ENCODE assay signal across 22 cellular contexts in genomic region chr15:99138491-99138982, GRCh38. TPM values are rescaled to one million over a fixed set of nuclear protein-coding genes. Genes with fewer than 3 reads are reported as not detected.
DNase-seq lines count a peak whose midpoint lies in the region; ATAC-seq, FAIRE-seq and TF ChIP-seq lines count a peak whose summit lies in the region.
"Had no signal": no experiment of that assay in that cellular context is flagged by ENCODE, and none has a peak within 500 bp of the region (broad histone marks: within the 10 kb centered on the region; RNA-seq: fewer than 3 reads in every experiment).

No MANE protein-coding gene starts in this region.

- H3K9ac ChIP-seq in H9 (ENCODE audit: extremely low read depth, insufficient read length, low read length) (no peak overlapping the region), HepG2 (ENCODE audit: insufficient read depth, low read depth, low read length) (no peak overlapping the region), skeletal muscle tissue (ENCODE audit: low read depth in 1 of 3, low read length in 3 of 3) (no peak overlapping the region)

- TF ChIP-seq POLR2A in HepG2 (IDR thresholded peaks at IDR 0.05; ENCODE audit: insufficient read depth in 1 of 2, low read depth in 2 of 2, low read length in 2 of 2): no peak

- H4K91ac ChIP-seq in H9 (ENCODE audit: insufficient read length, low read depth, low read length): no peak overlapping the region

- H3K18ac ChIP-seq in H9 (ENCODE audit: insufficient read length, low read depth, low read length): no peak overlapping the region

- no peak overlapping the region for H2BK20ac ChIP-seq in H9 (ENCODE audit: low read depth, low read length, poor library complexity, severe bottlenecking)

- H3K79me2 ChIP-seq in H9 (ENCODE audit: insufficient read depth, low read length) (no peaks in the 10 kb centered on the region), HepG2 (ENCODE audit: insufficient read depth, low read length) (no peaks in the 10 kb centered on the region)

- peak overlapping the region in 1 of 3 experiments; percentile 67; a peak in 1 of 7 replicates for H3K27ac Mint-ChIP-seq in H9
- H3K27ac Mint-ChIP-seq: activated CD8-positive, alpha-beta T cell treated with anti-CD3 and anti-CD28 coated beads, Interleukin-2, amount 10 ng/mL, durations not matched to agents 7 days and 5 days; activated naive CD4-positive, alpha-beta T cell treated with anti-CD3 and anti-CD28 coated beads, Interleukin-2, amount 50 U/mL, for 72 hours; activated T-cell treated with anti-CD3 and anti-CD28 coated beads, Interleukin-2, amount 50 U/mL, for 72 hours had no signal

- H2BK120ac ChIP-seq in H9 (ENCODE audit: low read depth, low read length, poor library complexity, severe bottlenecking): no peak overlapping the region

- H4K8ac ChIP-seq in H9 (replicated peaks; ENCODE audit: insufficient read length, low read depth, low read length): no peak overlapping the region

- no peaks in the 10 kb centered on the region for H3K9me3 Mint-ChIP-seq in H9
- H3K9me3 Mint-ChIP-seq: activated naive CD4-positive, alpha-beta T cell treated with anti-CD3 and anti-CD28 coated beads, Interleukin-2, amount 50 U/mL, for 72 hours; activated T-cell treated with anti-CD3 and anti-CD28 coated beads, Interleukin-2, amount 50 U/mL, for 72 hours; naive thymus-derived CD8-positive, alpha-beta T cell had no signal

- ATAC-seq in HepG2: peak; percentile 32; the same call in 2 of the 3 replicates
- no peak for ATAC-seq in GM21526 (IDR thresholded peaks at IDR 0.05; ENCODE audit: low FRiP score, unreplicated experiment)
- no peak for ATAC-seq in GM21786 (IDR thresholded peaks at IDR 0.05; ENCODE audit: unreplicated experiment)
- ATAC-seq: activated CD8-positive, alpha-beta T cell treated with anti-CD3 and anti-CD28 coated beads, Interleukin-2, amount 10 ng/mL, durations not matched to agents 7 days and 5 days; activated naive CD4-positive, alpha-beta T cell treated with anti-CD3 and anti-CD28 coated beads, Interleukin-2, amount 50 U/mL, for 72 hours; activated T-cell treated with anti-CD3 and anti-CD28 coated beads, Interleukin-2, amount 50 U/mL, for 72 hours; K562; naive thymus-derived CD8-positive, alpha-beta T cell had no signal

- TF ChIP-seq RAD21 in HepG2 (CRISPR knock-in tag; IDR thresholded peaks at IDR 0.05): no peak

- no peak overlapping the region for H3K4ac ChIP-seq in H9 (ENCODE audit: low read depth, low read length)

- no peak overlapping the region for H2BK12ac ChIP-seq in H9 (ENCODE audit: insufficient read length, low read depth, low read length)

- no peak overlapping the region for H3K56ac ChIP-seq in H9 (ENCODE audit: insufficient read length, low read depth, low read length)

- no peak overlapping the region for H4K5ac ChIP-seq in H9 (ENCODE audit: insufficient read length, low read depth, low read length)

- no peaks in the 10 kb centered on the region for H4K20me1 ChIP-seq in H9 (ENCODE audit: control insufficient read depth, insufficient read depth, insufficient read length)
- H4K20me1 ChIP-seq in HepG2 (ENCODE audit: insufficient read depth, low read length): no peaks in the 10 kb centered on the region

- in situ Hi-C loops in HepG2 (cut with HindIII; ENCODE audit: extremely low pct_ligation_motif_present, low pct_unique_long_range_greater_than_20kb): no loop called here

- H3K23ac ChIP-seq in H9 (ENCODE audit: insufficient read length, low read depth, low read length): no peak overlapping the region

- H3K9me3 ChIP-seq in H9 (ENCODE audit: control insufficient read depth, low read depth, low read length) (no peaks in the 10 kb centered on the region), HepG2 (ENCODE audit: low read length) (no peaks in the 10 kb centered on the region), skeletal muscle tissue (ENCODE audit: control insufficient read depth in 3 of 3, low read length in 3 of 3) (no peaks in the 10 kb centered on the region), small intestine (ENCODE audit: control insufficient read depth, low read depth) (no peaks in the 10 kb centered on the region)
- H3K9me3 ChIP-seq: ascending aorta, ovary, right lobe of liver had no signal

- H3K4me2 ChIP-seq in H9 (ENCODE audit: insufficient read depth, insufficient read length, low read length) (no peak overlapping the region), HepG2 (ENCODE audit: low read depth, low read length) (no peak overlapping the region)

- H2BK15ac ChIP-seq in H9 (ENCODE audit: low read depth, low read length): no peak overlapping the region

- no peak for TF ChIP-seq EP300 in HepG2 (IDR thresholded peaks at IDR 0.05; ENCODE audit: low read depth in 2 of 2, low read length in 2 of 2)
- no peak for TF ChIP-seq EP300 in HepG2 (CRISPR knock-in tag; IDR thresholded peaks at IDR 0.05; ENCODE audit: borderline replicate concordance)

- BruUV-seq in HepG2 (replicated peaks; lab: Mats Ljungman, UMichigan): no TSS peak

- DNase-seq in H9 (peak; percentile 36), HepG2 (ENCODE audit: low spot score) (no peak), small intestine (no peak)
- DNase-seq: activated CD4-positive, CD25-positive, alpha-beta regulatory T cell treated with anti-CD3 and anti-CD28 coated beads, Interleukin-2, amount 50 U/mL, for 72 hours; activated CD8-positive, alpha-beta T cell treated with anti-CD3 and anti-CD28 coated beads, Interleukin-2, amount 10 ng/mL, durations not matched to agents 7 days and 5 days; activated T-cell treated with anti-CD3 and anti-CD28 coated beads, Interleukin-2, amount 50 U/mL, for 72 hours; DMS 273 treated with DMSO at 0.1 percent for 48 hours; foreskin melanocyte; mammary epithelial cell; MV-4-11; naive thymus-derived CD8-positive, alpha-beta T cell; NCI-H187 treated with DMSO at 0.1 percent for 48 hours; NCI-H2227 treated with DMSO at 0.1 percent for 48 hours; ovary had no signal

- no peak overlapping the region for H2AK5ac ChIP-seq in H9 (ENCODE audit: insufficient read length, low read length)

- peaks cover 8 to 20% (median 11%) of the 10 kb centered on the region in 3 experiments; a peak in 6 of 7 replicates for H3K36me3 Mint-ChIP-seq in H9 (ENCODE audit: insufficient read depth in 1 of 3, low read depth in 3 of 3)
- H3K36me3 Mint-ChIP-seq: activated naive CD4-positive, alpha-beta T cell treated with anti-CD3 and anti-CD28 coated beads, Interleukin-2, amount 50 U/mL, for 72 hours; naive thymus-derived CD8-positive, alpha-beta T cell had no signal

- WGBS in H9 (ENCODE audit: extremely low coverage, insufficient read length, low lambda C conversion rate): no CpG with 5 or more reads among the region's 15 CpGs
- WGBS in HepG2 (ENCODE audit: low lambda C conversion rate): 96% methylated on average over 9 of the region's 15 CpGs
- 88 to 93% (median 90%) methylated on average over 15 of the region's 15 CpGs for WGBS in small intestine, 3 donors

- H3K27ac ChIP-seq in H9 (ENCODE audit: insufficient read length, low read depth, low read length): no peak overlapping the region
- H3K27ac ChIP-seq in VCaP: peak overlapping the region; percentile 2; the same call in 1 of the 2 replicates
- H3K27ac ChIP-seq in HepG2 (ENCODE audit: extremely low read length, insufficient read depth, low read length): no peak overlapping the region
- peak overlapping the region; percentile 22 for H3K27ac ChIP-seq in skeletal muscle tissue (ENCODE audit: low read depth, low read length)
- no peak overlapping the region for H3K27ac ChIP-seq in small intestine (ENCODE audit: low read depth in 1 of 2, low read length in 1 of 2)
- H3K27ac ChIP-seq: ovary, right lobe of liver had no signal

- CTCF ChIA-PET in HepG2 (lab: Yijun Ruan, JAX; ENCODE audit: low intra/inter-chr PET ratio, low total read pairs): no interaction called here

- intact Hi-C loops in HepG2 (cut with micrococcal nuclease; ENCODE audit: unreplicated experiment): no loop called here

- H3K4me1 ChIP-seq in H9 (ENCODE audit: insufficient read depth, low read length) (peaks cover 8% of the 10 kb centered on the region), HepG2 (ENCODE audit: insufficient read depth, low read length) (peaks cover 28% of the 10 kb centered on the region), skeletal muscle tissue (ENCODE audit: control insufficient read depth in 3 of 3, insufficient read depth in 3 of 3, low read length in 3 of 3) (peaks cover 21 to 65% (median 45%) of the 10 kb centered on the region in 3 donors), small intestine (ENCODE audit: control insufficient read depth in 2 of 2, insufficient read depth in 1 of 2, low read depth in 1 of 2, low read length in 1 of 2) (no peaks in the 10 kb centered on the region)

- no peaks in the 10 kb centered on the region for H3K27me3 Mint-ChIP-seq in H9 (ENCODE audit: low read depth)
- H3K27me3 Mint-ChIP-seq: naive thymus-derived CD8-positive, alpha-beta T cell had no signal

- H3K14ac ChIP-seq in H9 (ENCODE audit: insufficient read depth, low read length): no peak overlapping the region

- POLR2A ChIA-PET in HepG2 (lab: Yijun Ruan, JAX): no interaction called here

- H3K4me3 ChIP-seq in HepG2 (replicated peaks in 1 of 3; ENCODE audit: insufficient read depth in 1 of 3, low read depth in 2 of 3, low read length in 3 of 3) (no peak overlapping the region), skeletal muscle tissue (ENCODE audit: low read length in 3 of 3) (no peak overlapping the region), small intestine (ENCODE audit: low read depth in 1 of 2, low read length in 2 of 2) (no peak overlapping the region)
- H3K4me3 ChIP-seq: ascending aorta, K562, ovary, right lobe of liver had no signal

- peaks cover 38 to 51% of the 10 kb centered on the region in 2 experiments for H3K4me1 Mint-ChIP-seq in H9
- H3K4me1 Mint-ChIP-seq: naive thymus-derived CD8-positive, alpha-beta T cell had no signal

- H3K36me3 ChIP-seq in HepG2 (replicated peaks in 1 of 2; ENCODE audit: control insufficient read depth in 1 of 2, insufficient read depth in 2 of 2, low read length in 2 of 2) (peaks cover 0 to 11% of the 10 kb centered on the region in 2 experiments; a peak in 3 of 5 replicates), skeletal muscle tissue (ENCODE audit: control insufficient read depth in 3 of 3, insufficient read depth in 3 of 3, low read length in 3 of 3) (peaks cover 16 to 34% (median 29%) of the 10 kb centered on the region in 3 donors), small intestine (ENCODE audit: control insufficient read depth in 2 of 2, insufficient read depth in 2 of 2, low read length in 2 of 2) (no peaks in the 10 kb centered on the region)
- H3K36me3 ChIP-seq: ovary had no signal

- no peaks in the 10 kb centered on the region for H3K23me2 ChIP-seq in H9 (ENCODE audit: insufficient read length, low read depth, low read length, poor library complexity, severe bottlenecking)

- H2AFZ ChIP-seq in H9 (ENCODE audit: low read length): no peak overlapping the region
- H2AFZ ChIP-seq in HepG2 (ENCODE audit: low read length): no peak overlapping the region

- H3T11ph ChIP-seq in H9 (ENCODE audit: low read length): no peak overlapping the region

- TF ChIP-seq CTCF in H9 (conservative IDR thresholded peaks at IDR 0.05): no peak; the same call in 2 of the 3 replicates
- TF ChIP-seq CTCF in VCaP (conservative IDR thresholded peaks at IDR 0.05): no peak
- TF ChIP-seq CTCF in HepG2 (CRISPR knock-in tag; IDR thresholded peaks at IDR 0.05): no peak

- H3K4me3 Mint-ChIP-seq in H9: no peak overlapping the region
- H3K4me3 Mint-ChIP-seq: activated CD8-positive, alpha-beta T cell treated with anti-CD3 and anti-CD28 coated beads, Interleukin-2, amount 10 ng/mL, durations not matched to agents 7 days and 5 days; activated T-cell treated with anti-CD3 and anti-CD28 coated beads, Interleukin-2, amount 50 U/mL, for 72 hours; naive thymus-derived CD8-positive, alpha-beta T cell had no signal

- H2BK5ac ChIP-seq in H9 (ENCODE audit: insufficient read length, low read length): no peak overlapping the region

- FAIRE-seq in HepG2 (lab: Jason Lieb, UNC) (no peak), small intestine (lab: Jason Lieb, UNC) (no peak)
- FAIRE-seq: K562 had no signal

- no peaks in the 10 kb centered on the region for H3K79me1 ChIP-seq in H9 (ENCODE audit: insufficient read depth, low read depth, low read length, poor library complexity, severe bottlenecking)

- H3K27me3 ChIP-seq in H9 (ENCODE audit: insufficient read depth, low read length): no peaks in the 10 kb centered on the region
- no peaks in the 10 kb centered on the region for H3K27me3 ChIP-seq in HepG2 (ENCODE audit: control insufficient read depth in 1 of 2, insufficient read depth in 2 of 2, low read length in 2 of 2)
- no peaks in the 10 kb centered on the region for H3K27me3 ChIP-seq in skeletal muscle tissue (ENCODE audit: control insufficient read depth in 3 of 3, insufficient read depth in 3 of 3, low read length in 3 of 3)
- H3K27me3 ChIP-seq in small intestine (ENCODE audit: control insufficient read depth in 2 of 2, insufficient read depth in 2 of 2, low read length in 2 of 2): no peaks in the 10 kb centered on the region
- H3K27me3 ChIP-seq: ascending aorta, ovary, right lobe of liver had no signal

RNA-seq across cellular contexts. Expression of gene SYNM, which starts 33.7 kb away (rescaled TPM):
- 1.8 and 1.9 TPM in 2 replicates for total RNA-seq in H9 (2021)
- total RNA-seq in HepG2 (2016; rRNA removed; fragmentation: Illumina TruSeq; extraction: Trizol): 3.7 and 6.0 TPM in 2 replicates
- total RNA-seq in HepG2 (2016; cell fraction: cytosol; rRNA removed; fragmentation: Illumina TruSeq; extraction: Trizol; ENCODE audit: low read depth): 0.20 and 0.44 TPM in 2 replicates
- 3.8 and 5.5 TPM in 2 replicates for total RNA-seq in HepG2 (2016; cell fraction: insoluble cytoplasmic fraction; rRNA removed; fragmentation: Illumina TruSeq; extraction: Trizol)
- 1.6 and 1.7 TPM in 2 replicates for total RNA-seq in HepG2 (2016; cell fraction: membrane; rRNA removed; fragmentation: Illumina TruSeq; extraction: Trizol)
- total RNA-seq in HepG2 (2016; cell fraction: nucleus; rRNA removed; fragmentation: Illumina TruSeq; extraction: Trizol): 4.7 and 4.8 TPM in 2 replicates
- polyA plus RNA-seq in HepG2 (2011; rRNA removed): 1.1 and 1.2 TPM in 2 replicates
- polyA plus RNA-seq in HepG2 (2011; cell fraction: cytosol; rRNA removed): 0.74 and 0.99 TPM in 2 replicates
- 2.4 and 2.9 TPM in 2 replicates for polyA plus RNA-seq in HepG2 (2011; cell fraction: nucleus; rRNA removed)
- 1.6 and 2.4 TPM in 2 replicates for polyA plus RNA-seq in HepG2 (2012)
- polyA plus RNA-seq in HepG2 (2016; cell fraction: cytosol; fragmentation: Illumina TruSeq; extraction: Trizol; ENCODE audit: low read depth): 0.16 and 0.17 TPM in 2 replicates
- 4.5 and 4.9 TPM in 2 replicates for polyA plus RNA-seq in HepG2 (2016; cell fraction: insoluble cytoplasmic fraction; fragmentation: Illumina TruSeq; extraction: Trizol; ENCODE audit: low read depth)
- polyA plus RNA-seq in HepG2 (2016; cell fraction: membrane; fragmentation: Illumina TruSeq; extraction: Trizol; ENCODE audit: low read depth): 0.78 and 0.93 TPM in 2 replicates
- polyA plus RNA-seq in HepG2 (2016; cell fraction: nucleus; fragmentation: Illumina TruSeq; extraction: Trizol; ENCODE audit: insufficient read depth, low read depth): 6.9 TPM in 2 replicates
- polyA minus RNA-seq in HepG2 (2011; rRNA and poly(A)+ RNA removed; ENCODE audit: low replicate concordance): 2.1 and 23.9 TPM in 2 replicates
- polyA minus RNA-seq in HepG2 (2011; cell fraction: cytosol; rRNA and poly(A)+ RNA removed): 2.3 TPM in 2 replicates
- polyA minus RNA-seq in HepG2 (2011; cell fraction: nucleus; rRNA and poly(A)+ RNA removed): 3.3 and 3.5 TPM in 2 replicates
- 53.2 TPM for total RNA-seq in skeletal muscle tissue
- polyA plus RNA-seq in small intestine: 10 to 100 TPM in 1 of 3 donors, 1 to 10 TPM in 2; 2.9 to 18.1 (median 3.5) TPM

Comparison
In these comparisons a context has a peak if more than half of its experiments do, and no peak if none do; other contexts are left out.
1. H3K27ac ChIP-seq: peak in VCaP (single experiment) and skeletal muscle tissue (single experiment); none in H9 (single experiment), HepG2 (single experiment) and small intestine (0 of 2).